Comparison of ENCODE assay signal across 27 cellular contexts in genomic region chr9:113474372-113474771, GRCh38. TPM values are rescaled to one million over a fixed set of nuclear protein-coding genes. Genes with fewer than 3 reads are reported as not detected.
A peak's percentile ranks its signal among the peaks of the same experiment; 100 is the strongest.
DNase-seq lines count a peak whose midpoint lies in the region; ATAC-seq and TF ChIP-seq lines count a peak whose summit lies in the region.
"Had no signal": no experiment of that assay in that cellular context is flagged by ENCODE, and none has a peak within 500 bp of the region (broad histone marks: within the 10 kb centered on the region; RNA-seq: fewer than 3 reads in every experiment).

No MANE protein-coding gene starts in this region.

- H3K23ac ChIP-seq in neuronal stem cell (ENCODE audit: low read depth, low read length, poor library complexity): peak overlapping the region; percentile 51

- no peaks in the 10 kb centered on the region for H3K36me3 ChIP-seq in left ventricle myocardium inferior
- no peaks in the 10 kb centered on the region for H3K36me3 ChIP-seq in right atrium auricular region
- no peaks in the 10 kb centered on the region for H3K36me3 ChIP-seq in neuronal stem cell (replicated peaks in 1 of 2; ENCODE audit: control insufficient read depth in 2 of 2, insufficient read depth in 2 of 2, low read length in 2 of 2)
- no peaks in the 10 kb centered on the region for H3K36me3 ChIP-seq in aorta (ENCODE audit: control insufficient read depth in 1 of 2, insufficient read depth in 2 of 2, low read length in 1 of 2)
- H3K36me3 ChIP-seq: lower lobe of right lung, neural progenitor cell, stomach, upper lobe of left lung had no signal

- H3K27me3 Mint-ChIP-seq in type B pancreatic cell: no peaks in the 10 kb centered on the region
- H3K27me3 Mint-ChIP-seq: progenitor cell of endocrine pancreas, T-helper 17 cell had no signal

- no peak overlapping the region for H3K14ac ChIP-seq in neuronal stem cell (ENCODE audit: low read length)

- H3K4ac ChIP-seq in neuronal stem cell (ENCODE audit: low read length): no peak overlapping the region

- intact Hi-C loops in left ventricle myocardium inferior (cut with micrococcal nuclease) (no loop called here), Right ventricle myocardium superior (cut with DNase I) (no loop called here), aorta (cut with DNase I) (no loop called here)

- peak overlapping the region; percentile 54 for H2AK5ac ChIP-seq in neuronal stem cell (ENCODE audit: low read depth, low read length)

- no peak overlapping the region for H3K9ac ChIP-seq in neuronal stem cell (ENCODE audit: low read depth, low read length, poor library complexity)
- H3K9ac ChIP-seq: neural progenitor cell had no signal

- no peak overlapping the region for H3K4me3 Mint-ChIP-seq in type B pancreatic cell
- H3K4me3 Mint-ChIP-seq: activated CD4-positive, alpha-beta memory T cell treated with anti-CD3 and anti-CD28 coated beads, Interleukin-2, amount 10 ng/mL, durations not matched to agents 7 days and 5 days; B cell; CD8-positive, alpha-beta memory T cell; dendritic cell treated with granulocyte-macrophage colony-stimulating factor and Interleukin-4, amounts not matched to agents 40 ng/mL and 50 ng/mL, for 4 days; neural progenitor cell; T-helper 17 cell had no signal

- H3K27ac ChIP-seq in left ventricle myocardium inferior (replicated peaks) (peak overlapping the region; percentile 36), right atrium auricular region (peak overlapping the region; percentile 53 to 69), neuronal stem cell (replicated peaks; ENCODE audit: low read length) (no peak overlapping the region), aorta (ENCODE audit: low read depth in 1 of 2, low read length in 2 of 2) (peak overlapping the region in 1 of 2 donors; percentile 17)
- H3K27ac ChIP-seq: lower lobe of right lung, neural progenitor cell, SK-N-MC, skin epidermis, upper lobe of left lung had no signal

- DNase-seq in left ventricle myocardium inferior (no peak), Right ventricle myocardium superior (no peak), right atrium auricular region (ENCODE audit: low spot score) (no peak), neuronal stem cell (ENCODE audit: low spot score) (no peak), type B pancreatic cell (ENCODE audit: extremely low spot score, unreplicated experiment) (peak; percentile 49), aorta (no peak), NCI-H2081 (lab: John Stamatoyannopoulos, UW) (no peak), NK-92 (lab: John Stamatoyannopoulos, UW; ENCODE audit: unreplicated experiment) (no peak)
- DNase-seq: activated CD4-positive, alpha-beta memory T cell treated with anti-CD3 and anti-CD28 coated beads, Interleukin-2, amount 10 ng/mL, durations not matched to agents 7 days and 5 days; activated CD4-positive, alpha-beta T cell treated with anti-CD3 and anti-CD28 coated beads for 1 hour; CD8-positive, alpha-beta memory T cell; DMS153; GOT3; lower lobe of right lung; NCI-H526 treated with DMSO at 0.1 percent for 48 hours; RPMI8226; stomach; T-helper 17 cell; upper lobe of left lung had no signal

- no peaks in the 10 kb centered on the region for H3K36me3 Mint-ChIP-seq in type B pancreatic cell
- H3K36me3 Mint-ChIP-seq: activated naive CD4-positive, alpha-beta T cell treated with anti-CD3 and anti-CD28 coated beads, Interleukin-2, amount 50 U/mL, for 72 hours; CD8-positive, alpha-beta memory T cell had no signal

- ATAC-seq in Right ventricle myocardium superior (ENCODE audit: poor library complexity) (no peak), aorta (ENCODE audit: low FRiP score) (no peak)
- ATAC-seq: activated naive CD4-positive, alpha-beta T cell treated with anti-CD3 and anti-CD28 coated beads, Interleukin-2, amount 50 U/mL, for 72 hours; lower lobe of right lung; T-helper 17 cell had no signal

- H3K4me1 ChIP-seq in left ventricle myocardium inferior: peaks cover 53% of the 10 kb centered on the region
- H3K4me1 ChIP-seq in right atrium auricular region: peaks cover 0 to 46% of the 10 kb centered on the region in 2 donors
- H3K4me1 ChIP-seq in neuronal stem cell (ENCODE audit: control insufficient read depth in 2 of 2, insufficient read depth in 1 of 2, low read depth in 1 of 2, low read length in 2 of 2): peaks cover 4 to 12% of the 10 kb centered on the region in 2 donors
- H3K4me1 ChIP-seq in aorta (ENCODE audit: control insufficient read depth in 1 of 2, insufficient read depth in 2 of 2, low read length in 2 of 2): peaks cover 5 to 14% of the 10 kb centered on the region in 2 donors
- H3K4me1 ChIP-seq: lower lobe of right lung, upper lobe of left lung had no signal

- H3K9me3 Mint-ChIP-seq in type B pancreatic cell: peaks cover 4% of the 10 kb centered on the region
- H3K9me3 Mint-ChIP-seq: activated CD4-positive, alpha-beta memory T cell treated with anti-CD3 and anti-CD28 coated beads, Interleukin-2, amount 10 ng/mL, durations not matched to agents 7 days and 5 days; activated naive CD4-positive, alpha-beta T cell treated with anti-CD3 and anti-CD28 coated beads, Interleukin-2, amount 50 U/mL, for 72 hours; activated T-helper 2 cell treated with anti-CD3 and anti-CD28 coated beads, Interferon-gamma antibody, Interleukin-2, Interleukin-4, amounts not matched to agents 10 μg/mL and 5 μg/mL and 100 μg/mL, durations not matched to agents 14 hours and 24 hours and 36 hours; CD8-positive, alpha-beta memory T cell; dendritic cell treated with granulocyte-macrophage colony-stimulating factor and Interleukin-4, amounts not matched to agents 40 ng/mL and 50 ng/mL, for 4 days had no signal

- H4K91ac ChIP-seq in neuronal stem cell (ENCODE audit: low read depth, low read length, poor library complexity): no peak overlapping the region

- no peak overlapping the region for H4K8ac ChIP-seq in neuronal stem cell (ENCODE audit: low read depth, low read length)

- no CpG with 5 or more reads among the region's 7 CpGs for WGBS in neuronal stem cell (ENCODE audit: extremely low coverage in 2 of 2, insufficient read length in 2 of 2, insufficient replicate concordance in 1 of 2), 2 donors
- 70 to 73% methylated on average over 7 of the region's 7 CpGs for WGBS in aorta, 2 donors

- H2BK120ac ChIP-seq in neuronal stem cell (ENCODE audit: low read depth, low read length): no peak overlapping the region

- H3K18ac ChIP-seq in neuronal stem cell (ENCODE audit: low read length): no peak overlapping the region

- H3K9me3 ChIP-seq in left ventricle myocardium inferior (replicated peaks) (no peaks in the 10 kb centered on the region), right atrium auricular region (no peaks in the 10 kb centered on the region), neuronal stem cell (replicated peaks in 1 of 2; ENCODE audit: control insufficient read depth in 2 of 2, insufficient read depth in 1 of 2, low read depth in 1 of 2, low read length in 2 of 2) (peaks cover 1 to 3% of the 10 kb centered on the region in 2 donors), aorta (ENCODE audit: control insufficient read depth, low read length) (no peaks in the 10 kb centered on the region)
- H3K9me3 ChIP-seq: lower lobe of right lung, stomach, upper lobe of left lung had no signal

- no peak overlapping the region for H3K4me3 ChIP-seq in left ventricle myocardium inferior
- no peak overlapping the region for H3K4me3 ChIP-seq in right atrium auricular region
- no peak overlapping the region for H3K4me3 ChIP-seq in neuronal stem cell (ENCODE audit: low read length in 2 of 2)
- no peak overlapping the region for H3K4me3 ChIP-seq in aorta (ENCODE audit: low read length in 2 of 2)
- H3K4me3 ChIP-seq: lower lobe of right lung, neural progenitor cell, SK-N-MC, skin epidermis, stomach, upper lobe of left lung had no signal

- H2AFZ ChIP-seq in neuronal stem cell (ENCODE audit: low read length): peak overlapping the region; percentile 50
- H2AFZ ChIP-seq: neural progenitor cell had no signal

- H2BK15ac ChIP-seq in neuronal stem cell (ENCODE audit: low read length): no peak overlapping the region

- no peak overlapping the region for H2BK5ac ChIP-seq in neuronal stem cell (ENCODE audit: low read length)

- no peak overlapping the region for H3K27ac Mint-ChIP-seq in type B pancreatic cell
- H3K27ac Mint-ChIP-seq: activated CD4-positive, alpha-beta memory T cell treated with anti-CD3 and anti-CD28 coated beads, Interleukin-2, amount 10 ng/mL, durations not matched to agents 7 days and 5 days; activated naive CD4-positive, alpha-beta T cell treated with anti-CD3 and anti-CD28 coated beads, Interleukin-2, amount 50 U/mL, for 72 hours; activated T-helper 2 cell treated with anti-CD3 and anti-CD28 coated beads, Interferon-gamma antibody, Interleukin-2, Interleukin-4, amounts not matched to agents 10 μg/mL and 5 μg/mL and 100 μg/mL, durations not matched to agents 14 hours and 24 hours and 36 hours; B cell; dendritic cell treated with granulocyte-macrophage colony-stimulating factor and Interleukin-4, amounts not matched to agents 40 ng/mL and 50 ng/mL, for 4 days; progenitor cell of endocrine pancreas; T-helper 17 cell had no signal

- H3K27me3 ChIP-seq in left ventricle myocardium inferior (ENCODE audit: low read depth) (no peaks in the 10 kb centered on the region), right atrium auricular region (no peaks in the 10 kb centered on the region), neuronal stem cell (ENCODE audit: control insufficient read depth in 3 of 3, insufficient read depth in 3 of 3, low read depth in 1 of 3, low read length in 3 of 3) (no peaks in the 10 kb centered on the region), aorta (ENCODE audit: control insufficient read depth in 1 of 2, insufficient read depth in 2 of 2, low read length in 1 of 2) (no peaks in the 10 kb centered on the region)
- H3K27me3 ChIP-seq: neural progenitor cell, stomach, upper lobe of left lung had no signal

- no peak overlapping the region for H2BK12ac ChIP-seq in neuronal stem cell (ENCODE audit: low read length)

- no peaks in the 10 kb centered on the region for H3K79me1 ChIP-seq in neuronal stem cell (ENCODE audit: low read depth, low read length)

- no peak overlapping the region for H3K4me2 ChIP-seq in neuronal stem cell (ENCODE audit: insufficient read depth, low read length, poor library complexity, severe bottlenecking)
- H3K4me2 ChIP-seq: neural progenitor cell had no signal

- no peak for TF ChIP-seq CTCF in left ventricle myocardium inferior (IDR thresholded peaks at IDR 0.05; ENCODE audit: borderline replicate concordance)
- no peak for TF ChIP-seq CTCF in right atrium auricular region (IDR thresholded peaks at IDR 0.05)
- no peak for TF ChIP-seq CTCF in type B pancreatic cell (conservative IDR thresholded peaks at IDR 0.05)

- H3K4me1 Mint-ChIP-seq in type B pancreatic cell (ENCODE audit: unreplicated experiment): peaks cover 16% of the 10 kb centered on the region
- H3K4me1 Mint-ChIP-seq: B cell had no signal

RNA-seq across cellular contexts. Expression of gene RGS3, which starts 10.8 kb away (rescaled TPM):
- total RNA-seq in left ventricle myocardium inferior (187 TPM), Right ventricle myocardium superior (138 TPM), right atrium auricular region (100 to 1,000 TPM; 112 to 184 TPM), type B pancreatic cell (ENCODE audit: low replicate concordance) (9.6 and 29.9 TPM in 2 replicates), aorta (100 to 1,000 TPM; 157 to 161 TPM)
- 26.4 TPM for polyA plus RNA-seq in neuronal stem cell (2013, experiment 1 of 2)
- polyA plus RNA-seq in neuronal stem cell (2013, experiment 2 of 2): 26.2 TPM
- polyA plus RNA-seq in aorta: 100 to 1,000 TPM in 1 of 2 donors, 10 to 100 TPM in 1; 74.3 to 142 TPM
